ENCODE assay signal across 8 cellular contexts in the genomic region with DNA sequence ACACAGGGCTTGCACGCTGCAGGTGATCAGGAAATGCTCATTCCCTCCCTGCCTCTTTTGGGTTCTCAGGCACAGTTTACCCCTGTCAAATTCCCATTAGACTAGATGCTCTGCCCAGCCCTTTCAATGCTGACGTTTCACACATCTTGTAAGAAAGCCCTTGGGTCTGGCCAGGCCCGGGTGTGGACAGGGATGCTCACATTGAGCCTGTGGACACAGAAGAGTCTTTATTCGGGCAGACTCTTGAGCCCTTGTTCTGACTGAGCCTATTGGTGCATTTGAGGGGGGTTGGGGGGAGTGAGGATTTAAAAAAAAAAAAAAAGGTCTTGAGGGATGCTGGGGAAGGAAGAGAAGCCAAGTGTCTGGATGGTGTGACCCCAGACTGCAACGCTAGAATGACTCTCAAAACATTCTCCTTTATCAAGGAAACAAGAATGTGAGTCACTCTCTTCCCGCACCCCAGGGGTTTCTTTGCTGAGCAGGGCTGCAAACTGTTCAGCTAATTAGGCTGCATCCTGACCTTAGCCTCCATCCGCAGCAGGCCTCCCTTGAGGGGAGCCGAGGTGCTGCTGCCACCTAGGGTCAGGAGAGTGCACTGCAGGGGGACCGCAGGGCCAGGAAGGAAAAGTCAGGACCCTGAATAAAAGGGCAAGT. TPM values are rescaled to one million over a fixed set of nuclear protein-coding genes. Genes with fewer than 3 reads are reported as not detected.
DNase-seq lines count a peak whose midpoint lies in the region; ATAC-seq and TF ChIP-seq lines count a peak whose summit lies in the region.

No MANE protein-coding gene starts in this region.

- H3K36me3 ChIP-seq in cardiac muscle cell (no peaks in the 10 kb centered on the region), prostate gland (no peaks in the 10 kb centered on the region)

- H3K9me3 ChIP-seq in cardiac muscle cell (ENCODE audit: low read depth) (no peaks in the 10 kb centered on the region), prostate gland (no peaks in the 10 kb centered on the region)

- H3K27me3 ChIP-seq in cardiac muscle cell: no peaks in the 10 kb centered on the region
- H3K27me3 ChIP-seq in prostate gland (replicated peaks; ENCODE audit: insufficient read depth): no peaks in the 10 kb centered on the region

- peak; percentile 82 for ATAC-seq in GM19043 (IDR thresholded peaks at IDR 0.05; ENCODE audit: low read depth, unreplicated experiment)
- peak; percentile 72 for ATAC-seq in HG03460 (IDR thresholded peaks at IDR 0.05; ENCODE audit: unreplicated experiment)

- H3K27ac ChIP-seq in cardiac muscle cell: no peak overlapping the region
- no peak overlapping the region for H3K27ac ChIP-seq in prostate gland

- no peak overlapping the region for H3K27ac Mint-ChIP-seq in CD14-positive monocyte

- 54% methylated on average over 9 of the region's 9 CpGs for WGBS in prostate gland

- H3K36me3 Mint-ChIP-seq in CD14-positive monocyte: no peaks in the 10 kb centered on the region

- H3K4me3 Mint-ChIP-seq in CD14-positive monocyte: no peak overlapping the region

- no peak for TF ChIP-seq POLR2A in prostate gland (IDR thresholded peaks at IDR 0.05)

- peaks cover 0 to 2% (median 0%) of the 10 kb centered on the region in 7 donors for H3K9me3 Mint-ChIP-seq in CD14-positive monocyte

- intact Hi-C loops in CD14-positive monocyte (cut with micrococcal nuclease) (loop anchor here (2.0 to 10.0 kb wide), 3 partner anchors 473 to 1185 kb away; partner anchors contain the start of gene CXCL12 (in 1 of the 2)), prostate gland (cut with DNase I) (loop anchor here (5.0 to 10.0 kb wide), 2 partner anchors 183 to 1165 kb away; no protein-coding TSS in a partner anchor)

- DNase-seq in CD14-positive monocyte (ENCODE audit: low spot score) (no peak), SK-MEL-5 (ENCODE audit: low read depth, low spot score) (peak; percentile 51), cardiac muscle cell (ENCODE audit: low read depth in 1 of 2, low spot score in 1 of 2) (peak; percentile 57 to 91), prostate gland (ENCODE audit: low spot score) (no peak), NCI-H128 (lab: John Stamatoyannopoulos, UW; ENCODE audit: unreplicated experiment) (no peak)
- peak; percentile 54 for DNase-seq in activated naive CD4-positive, alpha-beta T cell treated with anti-CD3 and anti-CD28 coated beads, Interleukin-2, amount 50 U/mL, for 16 hours

- H3K4me1 Mint-ChIP-seq in CD14-positive monocyte: no peaks in the 10 kb centered on the region

- TF ChIP-seq CTCF in CD14-positive monocyte (IDR thresholded peaks at IDR 0.05): peak; percentile 99
- TF ChIP-seq CTCF in cardiac muscle cell (IDR thresholded peaks at IDR 0.05; ENCODE audit: low read depth, low read length): peak; percentile 100
- TF ChIP-seq CTCF in prostate gland (IDR thresholded peaks at IDR 0.05): peak; percentile 78 to 93 (median 86)

- peaks cover 6% of the 10 kb centered on the region for H3K4me1 ChIP-seq in cardiac muscle cell (ENCODE audit: low read depth)
- H3K4me1 ChIP-seq in prostate gland (replicated peaks): no peaks in the 10 kb centered on the region

- in situ Hi-C loops in SK-MEL-5 (cut with HindIII; ENCODE audit: low pct_unique_long_range_greater_than_20kb, low sequenced_read_pairs): no loop called here

- H3K4me3 ChIP-seq in cardiac muscle cell: no peak overlapping the region
- H3K4me3 ChIP-seq in prostate gland: no peak overlapping the region

- H3K27me3 Mint-ChIP-seq in CD14-positive monocyte (ENCODE audit: low read depth in 3 of 3): peaks cover 1 to 13% (median 3%) of the 10 kb centered on the region in 3 donors

RNA-seq across cellular contexts. Expression of gene TMEM72, which starts 53.6 kb away (rescaled TPM):
- polyA plus RNA-seq in CD14-positive monocyte (not detected), cardiac muscle cell (1.2 and 2.3 TPM in 2 replicates)
- total RNA-seq in SK-MEL-5 (2014; rRNA removed; shearing (Covaris generic)): not detected in 2 replicates
- polyA plus RNA-seq in SK-MEL-5 (2015; cell fraction: cytosol; rRNA removed): not detected in 2 replicates
- polyA plus RNA-seq in SK-MEL-5 (2015; cell fraction: nucleus; rRNA removed): not detected in 2 replicates
- total RNA-seq in cardiac muscle cell (1.3 and 2.3 TPM in 2 replicates), prostate gland (1 to 10 TPM in 1 of 2 donors, not detected in 1; 1.6 TPM)

Comparison
In these comparisons a context has a peak if more than half of its experiments do, and no peak if none do; other contexts are left out.
1. DNase-seq: peak in SK-MEL-5 (single experiment), activated naive CD4-positive, alpha-beta T cell treated with anti-CD3 and anti-CD28 coated beads, Interleukin-2, amount 50 U/mL, for 16 hours (single experiment) and cardiac muscle cell (2 of 2); none in CD14-positive monocyte (single experiment), prostate gland (single experiment) and NCI-H128 (single experiment).
2. Peak in every context shown above with its lines, with median percentiles within 50 percentile points of each other: CTCF ChIP-seq.